25 cellular contexts compared by ENCODE assay signal in the genomic region with DNA sequence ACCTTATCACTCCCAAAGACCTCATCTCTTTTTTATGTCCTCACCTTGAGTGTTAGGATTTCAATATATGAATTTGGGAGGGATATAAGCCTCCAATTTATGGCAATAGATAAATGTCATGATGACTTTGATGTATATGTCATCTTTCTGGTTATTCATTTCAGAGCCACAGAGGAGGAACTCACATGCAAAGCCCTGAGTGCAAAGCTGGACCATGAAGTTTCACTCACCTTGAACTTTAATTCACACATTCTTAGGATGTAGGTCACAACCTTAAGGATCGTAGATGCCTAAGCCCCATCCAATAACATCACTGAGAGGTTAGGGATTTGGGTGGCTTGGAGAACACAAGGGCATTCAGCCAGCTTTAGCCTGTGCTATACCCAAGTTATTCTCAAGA.
DNase-seq lines count a peak whose midpoint lies in the region; ATAC-seq, FAIRE-seq and TF ChIP-seq lines count a peak whose summit lies in the region.
"Had no signal": no experiment of that assay in that cellular context is flagged by ENCODE, and none has a peak within 500 bp of the region (broad histone marks: within the 10 kb centered on the region; RNA-seq: fewer than 3 reads in every experiment).

No MANE protein-coding gene starts in this region.

- TF ChIP-seq POLR2A in GM12891 (IDR thresholded peaks at IDR 0.05; ENCODE audit: low read depth, low read length): no peak
- no peak for TF ChIP-seq POLR2A in body of pancreas (IDR thresholded peaks at IDR 0.05)

- no peak overlapping the region for H3K9ac ChIP-seq in endodermal cell (ENCODE audit: extremely low read depth, low read length, poor library complexity, severe bottlenecking)
- H3K9ac ChIP-seq: BLaER1 had no signal

- H3K4me1 Mint-ChIP-seq in endodermal cell: no peaks in the 10 kb centered on the region
- H3K4me1 Mint-ChIP-seq: CD14-positive monocyte; CD8-positive, alpha-beta memory T cell had no signal

- H3K36me3 ChIP-seq in endodermal cell (ENCODE audit: control insufficient read depth, insufficient read depth, low read length) (no peaks in the 10 kb centered on the region), body of pancreas (replicated peaks in 1 of 2; ENCODE audit: insufficient read depth in 1 of 2, low read depth in 2 of 2) (no peaks in the 10 kb centered on the region), heart right ventricle (no peaks in the 10 kb centered on the region)
- H3K36me3 ChIP-seq: BE2C, BLaER1 had no signal

- H3K36me3 Mint-ChIP-seq in endodermal cell (ENCODE audit: low read depth): no peaks in the 10 kb centered on the region
- H3K36me3 Mint-ChIP-seq: CD14-positive monocyte; CD4-positive, alpha-beta memory T cell; CD4-positive, CD25-positive, alpha-beta regulatory T cell; CD8-positive, alpha-beta memory T cell had no signal

- no peak overlapping the region for H3K4me3 Mint-ChIP-seq in endodermal cell
- H3K4me3 Mint-ChIP-seq: CD14-positive monocyte; CD4-positive, alpha-beta memory T cell; CD8-positive, alpha-beta memory T cell had no signal

- H3K4me1 ChIP-seq in endodermal cell (ENCODE audit: control insufficient read depth, insufficient read depth, low read length) (no peaks in the 10 kb centered on the region), body of pancreas (no peaks in the 10 kb centered on the region), heart right ventricle (peaks cover 0 to under 1% (median 0%) of the 10 kb centered on the region in 9 donors)
- H3K4me1 ChIP-seq: BE2C had no signal

- DNase-seq in GM12891 (ENCODE audit: insufficient read length, low spot score) (no peak), GM19239 (ENCODE audit: insufficient read length, low spot score) (no peak), endodermal cell (peak; percentile 13), body of pancreas (no peak), heart right ventricle (no peak)
- DNase-seq: 8988T; ACHN; BE2C; C1 segment of cervical spinal cord; CD4-positive, alpha-beta memory T cell; CD4-positive, CD25-positive, alpha-beta regulatory T cell; CD8-positive, alpha-beta memory T cell; COR-L47; DMS 273 treated with DMSO at 0.1 percent for 48 hours; DMS153; DMS53; DMS79; DND-41; EL; GDM1 had no signal

- no peak for ATAC-seq in HG02840 (IDR thresholded peaks at IDR 0.05; ENCODE audit: low FRiP score, unreplicated experiment)
- ATAC-seq in body of pancreas: no peak
- no peak for ATAC-seq in heart right ventricle
- ATAC-seq: GM12878 had no signal

- FAIRE-seq in GM12891 (lab: Jason Lieb, UNC) (peak; percentile 9), GM19239 (lab: Jason Lieb, UNC) (peak; percentile 21)
- FAIRE-seq: A204.1, GM12878 had no signal

- H3K27ac Mint-ChIP-seq in endodermal cell: no peak overlapping the region
- H3K27ac Mint-ChIP-seq: CD14-positive monocyte; CD4-positive, alpha-beta memory T cell; CD4-positive, CD25-positive, alpha-beta regulatory T cell; CD8-positive, alpha-beta memory T cell had no signal

- WGBS in endodermal cell (ENCODE audit: insufficient coverage in 1 of 2, insufficient read length in 1 of 2), 2 experiments: 88 to 100% methylated on average over 1 of the region's 1 CpG
- WGBS in body of pancreas, 2 donors: 80 to 81% methylated on average over 1 of the region's 1 CpG
- 86 to 95% methylated on average over 1 of the region's 1 CpG for WGBS in heart right ventricle, 2 donors

- H3K27ac ChIP-seq in endodermal cell (ENCODE audit: low read depth, low read length) (no peak overlapping the region), body of pancreas (no peak overlapping the region), heart right ventricle (no peak overlapping the region)
- H3K27ac ChIP-seq: BLaER1 had no signal

- H3K9me3 ChIP-seq in endodermal cell (ENCODE audit: control insufficient read depth, low read length) (no peaks in the 10 kb centered on the region), body of pancreas (no peaks in the 10 kb centered on the region), heart right ventricle (no peaks in the 10 kb centered on the region)
- H3K9me3 ChIP-seq: BE2C, BLaER1 had no signal

- H3K9me3 Mint-ChIP-seq in endodermal cell: no peaks in the 10 kb centered on the region
- H3K9me3 Mint-ChIP-seq: CD14-positive monocyte; CD4-positive, alpha-beta memory T cell; CD8-positive, alpha-beta memory T cell had no signal

- H3K4me3 ChIP-seq in endodermal cell (ENCODE audit: low read length): no peak overlapping the region
- no peak overlapping the region for H3K4me3 ChIP-seq in body of pancreas
- no peak overlapping the region for H3K4me3 ChIP-seq in heart right ventricle
- H3K4me3 ChIP-seq: BLaER1, GM12878 had no signal

- TF ChIP-seq CTCF in endodermal cell (conservative IDR thresholded peaks at IDR 0.05): no peak
- TF ChIP-seq CTCF in body of pancreas (IDR thresholded peaks at IDR 0.05): no peak
- no peak for TF ChIP-seq CTCF in heart right ventricle (IDR thresholded peaks at IDR 0.05)

- H3K27me3 Mint-ChIP-seq in endodermal cell (ENCODE audit: insufficient read depth): no peaks in the 10 kb centered on the region

- H3K27me3 ChIP-seq in endodermal cell (ENCODE audit: control insufficient read depth, insufficient read depth, low read length, poor library complexity, severe bottlenecking): no peaks in the 10 kb centered on the region
- H3K27me3 ChIP-seq in body of pancreas: no peaks in the 10 kb centered on the region
- peaks cover 0 to 50% (median 20%) of the 10 kb centered on the region in 7 donors for H3K27me3 ChIP-seq in heart right ventricle
- H3K27me3 ChIP-seq: BLaER1 had no signal

- intact Hi-C loops in body of pancreas (cut with DNase I) (no loop called here), heart right ventricle (cut with DNase I) (loop anchor here in 1 of 10 donors (10.0 kb wide), 1 partner anchor 60 kb away; no protein-coding TSS in a partner anchor)

TF ChIP-seq in GM12891, 5 proteins besides CTCF, POLR2A, EP300 and RAD21:
- TF ChIP-seq POLR2AphosphoS5 (IDR thresholded peaks at IDR 0.05; ENCODE audit: low read depth, low read length): no peak
- TF ChIP-seq POU2F2 (IDR thresholded peaks at IDR 0.05; ENCODE audit: low read depth, low read length): no peak
- TF ChIP-seq TAF1 (IDR thresholded peaks at IDR 0.05; ENCODE audit: low read depth, low read length): no peak
- TF ChIP-seq SPI1 (IDR thresholded peaks at IDR 0.05; ENCODE audit: low read depth, low read length): no peak
- TF ChIP-seq PAX5 (IDR thresholded peaks at IDR 0.05; ENCODE audit: insufficient read depth, low read length, severe bottlenecking): no peak
